ENCODE assay signal across 1 cellular context in the genomic region with DNA sequence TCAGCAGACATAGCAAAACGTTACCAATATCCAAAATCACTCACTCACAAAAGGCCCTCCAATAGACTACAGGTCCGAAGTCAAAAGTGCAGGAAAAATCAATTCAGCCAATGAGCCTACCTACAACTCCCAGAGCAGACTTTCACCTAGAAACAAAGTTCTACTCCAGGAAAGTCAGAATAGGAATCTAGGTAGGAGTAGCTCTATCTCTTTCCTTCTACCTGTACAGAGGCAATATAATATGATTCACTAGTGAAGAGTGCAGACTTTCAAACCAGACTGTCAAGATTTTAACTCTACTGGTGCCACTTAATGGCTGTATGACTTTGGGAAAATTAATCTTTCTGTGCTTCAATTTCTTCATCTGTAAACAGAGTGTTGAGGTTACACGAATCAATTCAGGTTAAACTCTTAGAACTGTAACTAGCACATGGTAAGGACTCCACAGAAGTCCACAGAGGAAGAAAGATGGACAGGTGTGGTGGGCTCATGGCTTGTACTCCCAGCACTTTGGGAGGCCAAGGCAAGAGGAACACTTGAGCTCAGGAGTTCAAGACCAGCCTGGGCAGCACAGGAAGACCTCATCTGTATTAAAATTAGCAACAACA.
TF ChIP-seq lines count a peak whose summit lies in the region.

No MANE protein-coding gene starts in this region.

TF ChIP-seq in WTC11, 78 proteins besides CTCF, POLR2A, EP300 and RAD21 (continued from another document):
- no peak for TF ChIP-seq HMGXB4 (CRISPR knock-in tag; IDR thresholded peaks at IDR 0.05)
- TF ChIP-seq, protein P1, sequence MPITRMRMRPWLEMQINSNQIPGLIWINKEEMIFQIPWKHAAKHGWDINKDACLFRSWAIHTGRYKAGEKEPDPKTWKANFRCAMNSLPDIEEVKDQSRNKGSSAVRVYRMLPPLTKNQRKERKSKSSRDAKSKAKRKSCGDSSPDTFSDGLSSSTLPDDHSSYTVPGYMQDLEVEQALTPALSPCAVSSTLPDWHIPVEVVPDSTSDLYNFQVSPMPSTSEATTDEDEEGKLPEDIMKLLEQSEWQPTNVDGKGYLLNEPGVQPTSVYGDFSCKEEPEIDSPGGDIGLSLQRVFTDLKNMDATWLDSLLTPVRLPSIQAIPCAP (CRISPR knock-in tag; IDR thresholded peaks at IDR 0.05): no peak
- no peak for TF ChIP-seq FOXK1 (CRISPR knock-in tag; IDR thresholded peaks at IDR 0.05)
- TF ChIP-seq CREB1 (CRISPR knock-in tag; IDR thresholded peaks at IDR 0.05): no peak
- TF ChIP-seq, protein P2, sequence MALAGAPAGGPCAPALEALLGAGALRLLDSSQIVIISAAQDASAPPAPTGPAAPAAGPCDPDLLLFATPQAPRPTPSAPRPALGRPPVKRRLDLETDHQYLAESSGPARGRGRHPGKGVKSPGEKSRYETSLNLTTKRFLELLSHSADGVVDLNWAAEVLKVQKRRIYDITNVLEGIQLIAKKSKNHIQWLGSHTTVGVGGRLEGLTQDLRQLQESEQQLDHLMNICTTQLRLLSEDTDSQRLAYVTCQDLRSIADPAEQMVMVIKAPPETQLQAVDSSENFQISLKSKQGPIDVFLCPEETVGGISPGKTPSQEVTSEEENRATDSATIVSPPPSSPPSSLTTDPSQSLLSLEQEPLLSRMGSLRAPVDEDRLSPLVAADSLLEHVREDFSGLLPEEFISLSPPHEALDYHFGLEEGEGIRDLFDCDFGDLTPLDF (CRISPR knock-in tag; IDR thresholded peaks at IDR 0.05): no peak
- no peak for TF ChIP-seq IRF2 (CRISPR knock-in tag; IDR thresholded peaks at IDR 0.05; ENCODE audit: borderline replicate concordance, low read depth)
- TF ChIP-seq NFATC4 (CRISPR knock-in tag; IDR thresholded peaks at IDR 0.05): no peak
- TF ChIP-seq EMX1 (CRISPR knock-in tag; IDR thresholded peaks at IDR 0.05): no peak
- TF ChIP-seq SOX15 (CRISPR knock-in tag; IDR thresholded peaks at IDR 0.05): no peak
- TF ChIP-seq, protein P3, sequence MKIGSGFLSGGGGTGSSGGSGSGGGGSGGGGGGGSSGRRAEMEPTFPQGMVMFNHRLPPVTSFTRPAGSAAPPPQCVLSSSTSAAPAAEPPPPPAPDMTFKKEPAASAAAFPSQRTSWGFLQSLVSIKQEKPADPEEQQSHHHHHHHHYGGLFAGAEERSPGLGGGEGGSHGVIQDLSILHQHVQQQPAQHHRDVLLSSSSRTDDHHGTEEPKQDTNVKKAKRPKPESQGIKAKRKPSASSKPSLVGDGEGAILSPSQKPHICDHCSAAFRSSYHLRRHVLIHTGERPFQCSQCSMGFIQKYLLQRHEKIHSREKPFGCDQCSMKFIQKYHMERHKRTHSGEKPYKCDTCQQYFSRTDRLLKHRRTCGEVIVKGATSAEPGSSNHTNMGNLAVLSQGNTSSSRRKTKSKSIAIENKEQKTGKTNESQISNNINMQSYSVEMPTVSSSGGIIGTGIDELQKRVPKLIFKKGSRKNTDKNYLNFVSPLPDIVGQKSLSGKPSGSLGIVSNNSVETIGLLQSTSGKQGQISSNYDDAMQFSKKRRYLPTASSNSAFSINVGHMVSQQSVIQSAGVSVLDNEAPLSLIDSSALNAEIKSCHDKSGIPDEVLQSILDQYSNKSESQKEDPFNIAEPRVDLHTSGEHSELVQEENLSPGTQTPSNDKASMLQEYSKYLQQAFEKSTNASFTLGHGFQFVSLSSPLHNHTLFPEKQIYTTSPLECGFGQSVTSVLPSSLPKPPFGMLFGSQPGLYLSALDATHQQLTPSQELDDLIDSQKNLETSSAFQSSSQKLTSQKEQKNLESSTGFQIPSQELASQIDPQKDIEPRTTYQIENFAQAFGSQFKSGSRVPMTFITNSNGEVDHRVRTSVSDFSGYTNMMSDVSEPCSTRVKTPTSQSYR (CRISPR knock-in tag; IDR thresholded peaks at IDR 0.05): no peak
- no peak for TF ChIP-seq PRRX2 (CRISPR knock-in tag; IDR thresholded peaks at IDR 0.05)
- TF ChIP-seq JUN (CRISPR knock-in tag; IDR thresholded peaks at IDR 0.05): no peak
- no peak for TF ChIP-seq ZBTB21 (CRISPR knock-in tag; IDR thresholded peaks at IDR 0.05; ENCODE audit: borderline replicate concordance)
- TF ChIP-seq MYBL2 (CRISPR knock-in tag; IDR thresholded peaks at IDR 0.05): no peak
- no peak for TF ChIP-seq NFYB (CRISPR knock-in tag; conservative IDR thresholded peaks at IDR 0.05; ENCODE audit: low read depth)
- no peak for TF ChIP-seq ERG (CRISPR knock-in tag; IDR thresholded peaks at IDR 0.05)
